In genomic region chr6:129099696-129100095, GRCh38 we compare ENCODE assay signal across 6 cellular contexts.
"Had no signal": no experiment of that assay in that cellular context is flagged by ENCODE, and none has a peak within 500 bp of the region (broad histone marks: within the 10 kb centered on the region; RNA-seq: fewer than 3 reads in every experiment).

No MANE protein-coding gene starts in this region.

- H3K4me2 ChIP-seq: GM23338 had no signal

- H3K4me3 ChIP-seq: GM23338 had no signal

- DNase-seq: H9, HCEC 1CT, KBM-7 had no signal

- H3K27ac ChIP-seq: HL-60 had no signal

- H2AFZ ChIP-seq: GM23338 had no signal

- ATAC-seq: GM23338, HepG2 had no signal
